Comparison of ENCODE assay signal across 1 cellular context in the genomic region with DNA sequence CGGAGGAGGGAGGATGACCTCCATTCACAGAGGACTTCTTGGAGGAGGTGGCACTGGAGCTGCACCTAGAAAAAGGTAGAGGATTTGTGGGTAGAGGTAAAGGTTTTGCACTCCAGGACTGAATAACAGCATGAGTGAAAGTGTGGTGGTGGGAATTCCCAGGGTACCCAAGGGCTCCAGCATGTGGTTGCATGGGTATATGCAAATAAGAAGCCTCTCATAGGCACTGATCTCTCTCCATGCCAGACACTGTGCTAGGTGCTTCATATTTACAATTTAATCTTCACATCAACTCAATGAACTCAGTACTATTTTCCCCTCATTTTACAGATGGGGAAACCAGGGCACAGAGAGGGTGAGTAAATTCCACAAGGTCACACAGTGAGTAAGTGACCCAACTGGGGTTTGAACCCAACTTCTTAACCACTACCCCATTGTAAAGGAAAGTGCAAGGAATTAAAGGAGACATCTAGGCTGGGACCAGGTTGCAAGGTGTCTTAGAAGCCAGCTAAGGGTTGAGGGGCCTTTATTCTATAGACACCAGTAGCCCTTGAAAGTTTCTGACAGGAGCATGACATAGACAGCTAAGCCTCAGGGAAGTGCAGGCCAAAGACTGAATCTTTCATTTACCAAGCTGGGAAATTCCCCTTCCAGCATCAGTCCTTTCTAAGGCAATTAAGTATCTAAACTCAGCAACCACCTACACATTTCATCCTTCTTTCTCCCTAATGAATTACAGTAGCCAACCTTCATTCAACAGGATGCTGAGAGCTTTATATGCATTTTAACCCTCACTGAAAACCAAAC.
TF ChIP-seq lines count a peak whose summit lies in the region.

No MANE protein-coding gene starts in this region.

TF ChIP-seq in GM12878, 131 proteins besides CTCF, POLR2A, EP300 and RAD21:
- TF ChIP-seq NFXL1 (IDR thresholded peaks at IDR 0.05; ENCODE audit: borderline replicate concordance) = 0 out of 2 replicates have a peak, but pooled peaks have one; percentile 78
- no peak for TF ChIP-seq SMAD5 (IDR thresholded peaks at IDR 0.05; ENCODE audit: low read depth)
- TF ChIP-seq RUNX3 (IDR thresholded peaks at IDR 0.05; ENCODE audit: low read length) = peak; percentile 58
- TF ChIP-seq IKZF2 (IDR thresholded peaks at IDR 0.05) = peak; percentile 86 to 88; a peak in 3 of 4 replicates
- TF ChIP-seq KDM1A (IDR thresholded peaks at IDR 0.05; ENCODE audit: borderline replicate concordance) = no peak
- TF ChIP-seq, protein P1, sequence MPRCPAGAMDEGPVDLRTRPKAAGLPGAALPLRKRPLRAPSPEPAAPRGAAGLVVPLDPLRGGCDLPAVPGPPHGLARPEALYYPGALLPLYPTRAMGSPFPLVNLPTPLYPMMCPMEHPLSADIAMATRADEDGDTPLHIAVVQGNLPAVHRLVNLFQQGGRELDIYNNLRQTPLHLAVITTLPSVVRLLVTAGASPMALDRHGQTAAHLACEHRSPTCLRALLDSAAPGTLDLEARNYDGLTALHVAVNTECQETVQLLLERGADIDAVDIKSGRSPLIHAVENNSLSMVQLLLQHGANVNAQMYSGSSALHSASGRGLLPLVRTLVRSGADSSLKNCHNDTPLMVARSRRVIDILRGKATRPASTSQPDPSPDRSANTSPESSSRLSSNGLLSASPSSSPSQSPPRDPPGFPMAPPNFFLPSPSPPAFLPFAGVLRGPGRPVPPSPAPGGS (IDR thresholded peaks at IDR 0.05; ENCODE audit: borderline replicate concordance, insufficient read depth, low read depth, low read length, poor library complexity, severe bottlenecking) = peak; percentile 9
- TF ChIP-seq, protein P2, sequence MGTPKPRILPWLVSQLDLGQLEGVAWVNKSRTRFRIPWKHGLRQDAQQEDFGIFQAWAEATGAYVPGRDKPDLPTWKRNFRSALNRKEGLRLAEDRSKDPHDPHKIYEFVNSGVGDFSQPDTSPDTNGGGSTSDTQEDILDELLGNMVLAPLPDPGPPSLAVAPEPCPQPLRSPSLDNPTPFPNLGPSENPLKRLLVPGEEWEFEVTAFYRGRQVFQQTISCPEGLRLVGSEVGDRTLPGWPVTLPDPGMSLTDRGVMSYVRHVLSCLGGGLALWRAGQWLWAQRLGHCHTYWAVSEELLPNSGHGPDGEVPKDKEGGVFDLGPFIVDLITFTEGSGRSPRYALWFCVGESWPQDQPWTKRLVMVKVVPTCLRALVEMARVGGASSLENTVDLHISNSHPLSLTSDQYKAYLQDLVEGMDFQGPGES (IDR thresholded peaks at IDR 0.05) = no peak
- TF ChIP-seq BACH1 (IDR thresholded peaks at IDR 0.05; ENCODE audit: borderline replicate concordance) = no peak
- peak; percentile 72 for TF ChIP-seq RELA (IDR thresholded peaks at IDR 0.05; ENCODE audit: borderline replicate concordance, partially characterized antibody)
- TF ChIP-seq IKZF1 (conservative IDR thresholded peaks at IDR 0.05) = peak; percentile 91
- TF ChIP-seq SMARCA5 (IDR thresholded peaks at IDR 0.05) = peak; percentile 92
- TF ChIP-seq CBFB (IDR thresholded peaks at IDR 0.05; ENCODE audit: low read depth) = no peak
- TF ChIP-seq STAT1 (conservative IDR thresholded peaks at IDR 0.05) = no peak
- peak; percentile 67; the same call in 1 of the 2 replicates for TF ChIP-seq BCL11A (IDR thresholded peaks at IDR 0.05; ENCODE audit: low read depth, low read length)
- peak; percentile 91 for TF ChIP-seq ZNF217 (IDR thresholded peaks at IDR 0.05)
- no peak for TF ChIP-seq RFX5 (IDR thresholded peaks at IDR 0.05; ENCODE audit: low read depth, low read length)
- TF ChIP-seq PAX5 (IDR thresholded peaks at IDR 0.05; ENCODE audit: borderline replicate concordance, low read depth, low read length) = no peak
- TF ChIP-seq POU2F2 (IDR thresholded peaks at IDR 0.05; ENCODE audit: borderline replicate concordance, low read depth, low read length) = peak; percentile 53; the same call in 2 of the 3 replicates
- TF ChIP-seq JUND (IDR thresholded peaks at IDR 0.05; ENCODE audit: low read depth, low read length) = no peak
- no peak for TF ChIP-seq CREM (IDR thresholded peaks at IDR 0.05; ENCODE audit: low read depth)
- TF ChIP-seq, protein P3, sequence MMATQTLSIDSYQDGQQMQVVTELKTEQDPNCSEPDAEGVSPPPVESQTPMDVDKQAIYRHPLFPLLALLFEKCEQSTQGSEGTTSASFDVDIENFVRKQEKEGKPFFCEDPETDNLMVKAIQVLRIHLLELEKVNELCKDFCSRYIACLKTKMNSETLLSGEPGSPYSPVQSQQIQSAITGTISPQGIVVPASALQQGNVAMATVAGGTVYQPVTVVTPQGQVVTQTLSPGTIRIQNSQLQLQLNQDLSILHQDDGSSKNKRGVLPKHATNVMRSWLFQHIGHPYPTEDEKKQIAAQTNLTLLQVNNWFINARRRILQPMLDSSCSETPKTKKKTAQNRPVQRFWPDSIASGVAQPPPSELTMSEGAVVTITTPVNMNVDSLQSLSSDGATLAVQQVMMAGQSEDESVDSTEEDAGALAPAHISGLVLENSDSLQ (IDR thresholded peaks at IDR 0.05) = peak; percentile 22; the same call in 1 of the 2 replicates
- TF ChIP-seq, protein P4, sequence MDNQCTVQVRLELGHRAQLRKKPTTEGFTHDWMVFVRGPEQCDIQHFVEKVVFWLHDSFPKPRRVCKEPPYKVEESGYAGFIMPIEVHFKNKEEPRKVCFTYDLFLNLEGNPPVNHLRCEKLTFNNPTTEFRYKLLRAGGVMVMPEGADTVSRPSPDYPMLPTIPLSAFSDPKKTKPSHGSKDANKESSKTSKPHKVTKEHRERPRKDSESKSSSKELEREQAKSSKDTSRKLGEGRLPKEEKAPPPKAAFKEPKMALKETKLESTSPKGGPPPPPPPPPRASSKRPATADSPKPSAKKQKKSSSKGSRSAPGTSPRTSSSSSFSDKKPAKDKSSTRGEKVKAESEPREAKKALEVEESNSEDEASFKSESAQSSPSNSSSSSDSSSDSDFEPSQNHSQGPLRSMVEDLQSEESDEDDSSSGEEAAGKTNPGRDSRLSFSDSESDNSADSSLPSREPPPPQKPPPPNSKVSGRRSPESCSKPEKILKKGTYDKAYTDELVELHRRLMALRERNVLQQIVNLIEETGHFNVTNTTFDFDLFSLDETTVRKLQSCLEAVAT (IDR thresholded peaks at IDR 0.05) = peak; percentile 10; the same call in 1 of the 2 replicates
- TF ChIP-seq ATF7 (IDR thresholded peaks at IDR 0.05; ENCODE audit: low read depth) = peak; percentile 68
- TF ChIP-seq ZNF622 (IDR thresholded peaks at IDR 0.05) = no peak
- TF ChIP-seq BHLHE40 (IDR thresholded peaks at IDR 0.05; ENCODE audit: borderline replicate concordance in 1 of 2, low read depth in 2 of 2, low read length in 1 of 2) = no peak
- 0 out of 2 replicates have a peak, but pooled peaks have one; percentile 21 for TF ChIP-seq GATAD2B (conservative IDR thresholded peaks at IDR 0.05; ENCODE audit: low read depth)
- peak; percentile 96 for TF ChIP-seq MTA2 (IDR thresholded peaks at IDR 0.05; ENCODE audit: low read depth)
- TF ChIP-seq, protein P5, sequence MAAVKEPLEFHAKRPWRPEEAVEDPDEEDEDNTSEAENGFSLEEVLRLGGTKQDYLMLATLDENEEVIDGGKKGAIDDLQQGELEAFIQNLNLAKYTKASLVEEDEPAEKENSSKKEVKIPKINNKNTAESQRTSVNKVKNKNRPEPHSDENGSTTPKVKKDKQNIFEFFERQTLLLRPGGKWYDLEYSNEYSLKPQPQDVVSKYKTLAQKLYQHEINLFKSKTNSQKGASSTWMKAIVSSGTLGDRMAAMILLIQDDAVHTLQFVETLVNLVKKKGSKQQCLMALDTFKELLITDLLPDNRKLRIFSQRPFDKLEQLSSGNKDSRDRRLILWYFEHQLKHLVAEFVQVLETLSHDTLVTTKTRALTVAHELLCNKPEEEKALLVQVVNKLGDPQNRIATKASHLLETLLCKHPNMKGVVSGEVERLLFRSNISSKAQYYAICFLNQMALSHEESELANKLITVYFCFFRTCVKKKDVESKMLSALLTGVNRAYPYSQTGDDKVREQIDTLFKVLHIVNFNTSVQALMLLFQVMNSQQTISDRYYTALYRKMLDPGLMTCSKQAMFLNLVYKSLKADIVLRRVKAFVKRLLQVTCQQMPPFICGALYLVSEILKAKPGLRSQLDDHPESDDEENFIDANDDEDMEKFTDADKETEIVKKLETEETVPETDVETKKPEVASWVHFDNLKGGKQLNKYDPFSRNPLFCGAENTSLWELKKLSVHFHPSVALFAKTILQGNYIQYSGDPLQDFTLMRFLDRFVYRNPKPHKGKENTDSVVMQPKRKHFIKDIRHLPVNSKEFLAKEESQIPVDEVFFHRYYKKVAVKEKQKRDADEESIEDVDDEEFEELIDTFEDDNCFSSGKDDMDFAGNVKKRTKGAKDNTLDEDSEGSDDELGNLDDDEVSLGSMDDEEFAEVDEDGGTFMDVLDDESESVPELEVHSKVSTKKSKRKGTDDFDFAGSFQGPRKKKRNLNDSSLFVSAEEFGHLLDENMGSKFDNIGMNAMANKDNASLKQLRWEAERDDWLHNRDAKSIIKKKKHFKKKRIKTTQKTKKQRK (IDR thresholded peaks at IDR 0.05; ENCODE audit: low read depth, low read length) = no peak
- TF ChIP-seq, protein P6, sequence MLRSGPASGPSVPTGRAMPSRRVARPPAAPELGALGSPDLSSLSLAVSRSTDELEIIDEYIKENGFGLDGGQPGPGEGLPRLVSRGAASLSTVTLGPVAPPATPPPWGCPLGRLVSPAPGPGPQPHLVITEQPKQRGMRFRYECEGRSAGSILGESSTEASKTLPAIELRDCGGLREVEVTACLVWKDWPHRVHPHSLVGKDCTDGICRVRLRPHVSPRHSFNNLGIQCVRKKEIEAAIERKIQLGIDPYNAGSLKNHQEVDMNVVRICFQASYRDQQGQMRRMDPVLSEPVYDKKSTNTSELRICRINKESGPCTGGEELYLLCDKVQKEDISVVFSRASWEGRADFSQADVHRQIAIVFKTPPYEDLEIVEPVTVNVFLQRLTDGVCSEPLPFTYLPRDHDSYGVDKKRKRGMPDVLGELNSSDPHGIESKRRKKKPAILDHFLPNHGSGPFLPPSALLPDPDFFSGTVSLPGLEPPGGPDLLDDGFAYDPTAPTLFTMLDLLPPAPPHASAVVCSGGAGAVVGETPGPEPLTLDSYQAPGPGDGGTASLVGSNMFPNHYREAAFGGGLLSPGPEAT (IDR thresholded peaks at IDR 0.05; ENCODE audit: low read depth) = peak; percentile 83
- peak; percentile 90 for TF ChIP-seq MEF2B (IDR thresholded peaks at IDR 0.05; ENCODE audit: partially characterized antibody, poor library complexity, severe bottlenecking)
- no peak for TF ChIP-seq YBX1 (IDR thresholded peaks at IDR 0.05)
- TF ChIP-seq, protein P7, sequence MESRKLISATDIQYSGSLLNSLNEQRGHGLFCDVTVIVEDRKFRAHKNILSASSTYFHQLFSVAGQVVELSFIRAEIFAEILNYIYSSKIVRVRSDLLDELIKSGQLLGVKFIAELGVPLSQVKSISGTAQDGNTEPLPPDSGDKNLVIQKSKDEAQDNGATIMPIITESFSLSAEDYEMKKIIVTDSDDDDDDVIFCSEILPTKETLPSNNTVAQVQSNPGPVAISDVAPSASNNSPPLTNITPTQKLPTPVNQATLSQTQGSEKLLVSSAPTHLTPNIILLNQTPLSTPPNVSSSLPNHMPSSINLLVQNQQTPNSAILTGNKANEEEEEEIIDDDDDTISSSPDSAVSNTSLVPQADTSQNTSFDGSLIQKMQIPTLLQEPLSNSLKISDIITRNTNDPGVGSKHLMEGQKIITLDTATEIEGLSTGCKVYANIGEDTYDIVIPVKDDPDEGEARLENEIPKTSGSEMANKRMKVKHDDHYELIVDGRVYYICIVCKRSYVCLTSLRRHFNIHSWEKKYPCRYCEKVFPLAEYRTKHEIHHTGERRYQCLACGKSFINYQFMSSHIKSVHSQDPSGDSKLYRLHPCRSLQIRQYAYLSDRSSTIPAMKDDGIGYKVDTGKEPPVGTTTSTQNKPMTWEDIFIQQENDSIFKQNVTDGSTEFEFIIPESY (IDR thresholded peaks at IDR 0.05) = no peak
- TF ChIP-seq MYC (IDR thresholded peaks at IDR 0.05; ENCODE audit: insufficient read depth, insufficient read length, insufficient replicate concordance, low read length, severe bottlenecking) = no peak
- peak; percentile 56; the same call in 1 of the 2 replicates for TF ChIP-seq NBN (IDR thresholded peaks at IDR 0.05)
- TF ChIP-seq BRCA1 (IDR thresholded peaks at IDR 0.05; ENCODE audit: low read depth, low read length) = no peak
